Comparison of ENCODE assay signal across 18 cellular contexts in the genomic region with DNA sequence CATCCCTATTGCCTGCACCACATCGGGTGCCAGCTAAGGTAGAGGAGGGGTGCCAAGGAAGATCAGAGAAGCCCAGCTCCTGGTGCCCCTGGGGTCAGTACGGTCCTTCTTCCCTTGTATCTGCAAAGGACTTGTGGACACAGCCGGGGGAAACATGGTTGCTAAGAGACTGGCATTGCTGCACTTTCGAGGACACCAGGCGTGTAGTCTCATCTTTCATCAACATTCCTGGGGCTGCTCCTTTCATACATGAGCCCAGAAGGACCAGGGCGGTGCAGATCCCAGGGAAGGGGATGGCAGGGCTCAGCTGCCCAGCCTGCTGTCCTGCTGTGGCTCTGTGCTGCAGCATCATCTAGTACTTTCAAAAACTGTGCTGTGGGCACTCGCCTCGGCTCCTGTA.
DNase-seq lines count a peak whose midpoint lies in the region; ATAC-seq and TF ChIP-seq lines count a peak whose summit lies in the region.
"Had no signal": no experiment of that assay in that cellular context is flagged by ENCODE, and none has a peak within 500 bp of the region (broad histone marks: within the 10 kb centered on the region; RNA-seq: fewer than 3 reads in every experiment).

No MANE protein-coding gene starts in this region.

- intact Hi-C loops in activated T-helper 2 cell treated with anti-CD3 and anti-CD28 coated beads, Interferon-gamma antibody, Interleukin-2, Interleukin-4, amounts not matched to agents 10 μg/mL and 5 μg/mL and 100 μg/mL, durations not matched to agents 14 hours and 24 hours and 36 hours (cut with micrococcal nuclease) = loop anchor here (5.0 to 10.0 kb wide), 4 partner anchors 183 to 537 kb away; no protein-coding TSS in a partner anchor
- intact Hi-C loops in MCF 10A (cut with micrococcal nuclease) = no loop called here

- DNase-seq in NCI-H1417 (lab: John Stamatoyannopoulos, UW) = peak in 2 of 3 experiments; percentile 42 to 44
- DNase-seq in NCI-H1417 treated with DMSO at 0.1 percent for 48 hours (lab: John Stamatoyannopoulos, UW) = no peak
- DNase-seq in HFFc6 = no peak
- no peak for DNase-seq in activated T-helper 2 cell treated with anti-CD3 and anti-CD28 coated beads, Interferon-gamma antibody, Interleukin-2, Interleukin-4, amounts not matched to agents 10 μg/mL and 5 μg/mL and 100 μg/mL, durations not matched to agents 14 hours and 24 hours and 36 hours (ENCODE audit: low spot score)
- DNase-seq in natural killer cell treated with Interleukin-12 subunit alpha and Interleukin-12 subunit beta and Interleukin-15 and Interleukin-18, amount 100 ng/mL, for 72 hours (ENCODE audit: low spot score) = no peak
- no peak for DNase-seq in MCF 10A (ENCODE audit: unreplicated experiment)
- DNase-seq in chondrocyte (ENCODE audit: low spot score) = no peak
- DNase-seq: 8988T; activated CD8-positive, alpha-beta memory T cell treated with anti-CD3 and anti-CD28 coated beads, Interleukin-2, amount 50 U/mL, for 4 hours; DMS 273 treated with DMSO at 0.1 percent for 48 hours; dorsolateral prefrontal cortex; hypothalamus; Kasumi-1; left ventricle myocardium superior; right lobe of liver; stimulated activated naive CD4-positive, alpha-beta T cell treated with Interleukin-2 at 50 U/mL for 16 hours had no signal

- H3K27me3 Mint-ChIP-seq in HFFc6 (ENCODE audit: insufficient read depth) (peaks cover 3% of the 10 kb centered on the region; the same call in 1 of the 2 replicates), MCF 10A (ENCODE audit: insufficient read depth, unreplicated experiment) (no peaks in the 10 kb centered on the region), chondrocyte (ENCODE audit: low read depth) (no peaks in the 10 kb centered on the region)
- H3K27me3 Mint-ChIP-seq in activated T-helper 2 cell treated with anti-CD3 and anti-CD28 coated beads, Interferon-gamma antibody, Interleukin-2, Interleukin-4, amounts not matched to agents 10 μg/mL and 5 μg/mL and 100 μg/mL, durations not matched to agents 14 hours and 24 hours and 36 hours (ENCODE audit: low read depth) = no peaks in the 10 kb centered on the region
- no peaks in the 10 kb centered on the region for H3K27me3 Mint-ChIP-seq in natural killer cell treated with Interleukin-12 subunit alpha and Interleukin-12 subunit beta and Interleukin-15 and Interleukin-18, amount 100 ng/mL, for 72 hours

- ATAC-seq in natural killer cell treated with Interleukin-12 subunit alpha and Interleukin-12 subunit beta and Interleukin-15 and Interleukin-18, amount 100 ng/mL, for 72 hours = no peak
- no peak for ATAC-seq in HG03135 (IDR thresholded peaks at IDR 0.05; ENCODE audit: unreplicated experiment)
- ATAC-seq: left ventricle myocardium superior, right lobe of liver had no signal

- H3K4me1 Mint-ChIP-seq in HFFc6 (ENCODE audit: low read depth) (peaks cover 22% of the 10 kb centered on the region), MCF 10A (ENCODE audit: insufficient read depth, unreplicated experiment) (peaks cover 12% of the 10 kb centered on the region), chondrocyte (ENCODE audit: low read depth) (peaks cover 34% of the 10 kb centered on the region)
- H3K4me1 Mint-ChIP-seq in activated T-helper 2 cell treated with anti-CD3 and anti-CD28 coated beads, Interferon-gamma antibody, Interleukin-2, Interleukin-4, amounts not matched to agents 10 μg/mL and 5 μg/mL and 100 μg/mL, durations not matched to agents 14 hours and 24 hours and 36 hours (ENCODE audit: low read depth) = peaks cover 79% of the 10 kb centered on the region
- peaks cover 80 to 85% of the 10 kb centered on the region in 2 donors for H3K4me1 Mint-ChIP-seq in natural killer cell treated with Interleukin-12 subunit alpha and Interleukin-12 subunit beta and Interleukin-15 and Interleukin-18, amount 100 ng/mL, for 72 hours (ENCODE audit: low read depth in 2 of 2)

- H3K4me3 Mint-ChIP-seq in HFFc6 = no peak overlapping the region; the same call in 1 of the 2 replicates
- peak overlapping the region; percentile 75 for H3K4me3 Mint-ChIP-seq in activated T-helper 2 cell treated with anti-CD3 and anti-CD28 coated beads, Interferon-gamma antibody, Interleukin-2, Interleukin-4, amounts not matched to agents 10 μg/mL and 5 μg/mL and 100 μg/mL, durations not matched to agents 14 hours and 24 hours and 36 hours (ENCODE audit: low read depth)
- peak overlapping the region; percentile 87 for H3K4me3 Mint-ChIP-seq in natural killer cell treated with Interleukin-12 subunit alpha and Interleukin-12 subunit beta and Interleukin-15 and Interleukin-18, amount 100 ng/mL, for 72 hours
- no peak overlapping the region for H3K4me3 Mint-ChIP-seq in MCF 10A (ENCODE audit: unreplicated experiment)
- no peak overlapping the region for H3K4me3 Mint-ChIP-seq in chondrocyte (ENCODE audit: unreplicated experiment)
- H3K4me3 Mint-ChIP-seq: neural crest cell had no signal

- no TSS peak for BruUV-seq in MCF 10A (replicated peaks; lab: Mats Ljungman, UMichigan)

- H3K9me3 Mint-ChIP-seq in HFFc6 (no peaks in the 10 kb centered on the region), MCF 10A (ENCODE audit: unreplicated experiment) (no peaks in the 10 kb centered on the region), chondrocyte (ENCODE audit: low read depth) (no peaks in the 10 kb centered on the region)
- H3K9me3 Mint-ChIP-seq in activated T-helper 2 cell treated with anti-CD3 and anti-CD28 coated beads, Interferon-gamma antibody, Interleukin-2, Interleukin-4, amounts not matched to agents 10 μg/mL and 5 μg/mL and 100 μg/mL, durations not matched to agents 14 hours and 24 hours and 36 hours = no peaks in the 10 kb centered on the region
- H3K9me3 Mint-ChIP-seq in natural killer cell treated with Interleukin-12 subunit alpha and Interleukin-12 subunit beta and Interleukin-15 and Interleukin-18, amount 100 ng/mL, for 72 hours = peaks cover 2% of the 10 kb centered on the region
- H3K9me3 Mint-ChIP-seq: neural crest cell had no signal

- POLR2A ChIA-PET in MCF 10A (lab: Yijun Ruan, JAX) = no interaction called here

- H3K36me3 Mint-ChIP-seq in HFFc6 (ENCODE audit: low read depth) (peaks cover 26% of the 10 kb centered on the region), MCF 10A (ENCODE audit: insufficient read depth, unreplicated experiment) (peaks cover 6% of the 10 kb centered on the region), chondrocyte (ENCODE audit: low read depth) (no peaks in the 10 kb centered on the region)
- peaks cover 39% of the 10 kb centered on the region for H3K36me3 Mint-ChIP-seq in activated T-helper 2 cell treated with anti-CD3 and anti-CD28 coated beads, Interferon-gamma antibody, Interleukin-2, Interleukin-4, amounts not matched to agents 10 μg/mL and 5 μg/mL and 100 μg/mL, durations not matched to agents 14 hours and 24 hours and 36 hours (ENCODE audit: low read depth)
- peaks cover 9% of the 10 kb centered on the region for H3K36me3 Mint-ChIP-seq in natural killer cell treated with Interleukin-12 subunit alpha and Interleukin-12 subunit beta and Interleukin-15 and Interleukin-18, amount 100 ng/mL, for 72 hours

- CTCF ChIA-PET in MCF 10A (lab: Yijun Ruan, JAX) = no interaction called here

- H3K27ac Mint-ChIP-seq in HFFc6 (peak overlapping the region; percentile 97), MCF 10A (ENCODE audit: low read depth, unreplicated experiment) (no peak overlapping the region), chondrocyte (ENCODE audit: unreplicated experiment) (no peak overlapping the region)
- peak overlapping the region; percentile 94 for H3K27ac Mint-ChIP-seq in activated T-helper 2 cell treated with anti-CD3 and anti-CD28 coated beads, Interferon-gamma antibody, Interleukin-2, Interleukin-4, amounts not matched to agents 10 μg/mL and 5 μg/mL and 100 μg/mL, durations not matched to agents 14 hours and 24 hours and 36 hours
- peak overlapping the region; percentile 91 to 95 for H3K27ac Mint-ChIP-seq in natural killer cell treated with Interleukin-12 subunit alpha and Interleukin-12 subunit beta and Interleukin-15 and Interleukin-18, amount 100 ng/mL, for 72 hours

- TF ChIP-seq CTCF in HFFc6 (IDR thresholded peaks at IDR 0.05) = no peak
- TF ChIP-seq CTCF in MCF 10A (IDR thresholded peaks at IDR 0.05; ENCODE audit: unreplicated experiment) = no peak
- TF ChIP-seq CTCF in chondrocyte (IDR thresholded peaks at IDR 0.05) = no peak

Comparison
In these comparisons a context has a peak if more than half of its experiments do, and no peak if none do; other contexts are left out.
1. DNase-seq: peak in NCI-H1417 (2 of 3); none in NCI-H1417 treated with DMSO at 0.1 percent for 48 hours (single experiment), HFFc6 (single experiment), activated T-helper 2 cell treated with anti-CD3 and anti-CD28 coated beads, Interferon-gamma antibody, Interleukin-2, Interleukin-4, amounts not matched to agents 10 μg/mL and 5 μg/mL and 100 μg/mL, durations not matched to agents 14 hours and 24 hours and 36 hours (single experiment), natural killer cell treated with Interleukin-12 subunit alpha and Interleukin-12 subunit beta and Interleukin-15 and Interleukin-18, amount 100 ng/mL, for 72 hours (single experiment), MCF 10A (single experiment) and chondrocyte (single experiment).
2. H3K27ac Mint-ChIP-seq: peak in HFFc6 (single experiment), activated T-helper 2 cell treated with anti-CD3 and anti-CD28 coated beads, Interferon-gamma antibody, Interleukin-2, Interleukin-4, amounts not matched to agents 10 μg/mL and 5 μg/mL and 100 μg/mL, durations not matched to agents 14 hours and 24 hours and 36 hours (single experiment) and natural killer cell treated with Interleukin-12 subunit alpha and Interleukin-12 subunit beta and Interleukin-15 and Interleukin-18, amount 100 ng/mL, for 72 hours (2 of 2); none in MCF 10A (single experiment) and chondrocyte (single experiment).
3. H3K4me3 Mint-ChIP-seq: peak in activated T-helper 2 cell treated with anti-CD3 and anti-CD28 coated beads, Interferon-gamma antibody, Interleukin-2, Interleukin-4, amounts not matched to agents 10 μg/mL and 5 μg/mL and 100 μg/mL, durations not matched to agents 14 hours and 24 hours and 36 hours (single experiment) and natural killer cell treated with Interleukin-12 subunit alpha and Interleukin-12 subunit beta and Interleukin-15 and Interleukin-18, amount 100 ng/mL, for 72 hours (single experiment); none in HFFc6 (single experiment), MCF 10A (single experiment) and chondrocyte (single experiment).